8 cellular contexts compared by ENCODE assay signal in the genomic region with DNA sequence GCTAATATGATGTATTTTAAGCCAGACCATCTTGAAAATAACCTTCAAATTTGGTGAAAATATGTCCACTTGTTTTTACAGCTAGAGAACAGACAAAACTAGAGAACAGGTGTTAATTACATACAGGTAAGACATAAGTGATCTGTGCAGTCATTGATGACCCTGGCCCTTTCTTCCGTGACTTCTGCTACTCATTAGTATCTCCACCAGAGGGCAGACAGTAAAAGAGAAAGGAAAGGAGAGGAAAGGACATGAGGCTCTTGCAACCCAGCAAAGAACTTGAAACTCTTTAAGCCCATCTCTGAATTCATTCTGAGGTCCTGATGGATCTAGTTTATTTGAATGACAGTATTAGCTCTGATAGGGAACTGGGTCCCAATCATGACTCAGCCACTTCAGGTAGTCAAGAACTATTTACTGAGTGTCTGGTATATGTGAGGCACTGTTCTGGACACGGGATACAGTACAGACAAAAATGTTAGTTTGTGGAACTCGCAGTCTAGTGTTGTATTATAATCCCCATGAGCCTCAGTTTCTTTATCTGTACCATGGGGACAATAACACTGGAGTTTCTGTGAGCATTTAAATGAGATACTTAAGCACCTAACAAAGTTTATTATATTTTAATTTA.
DNase-seq lines count a peak whose midpoint lies in the region; ATAC-seq and TF ChIP-seq lines count a peak whose summit lies in the region.

No MANE protein-coding gene starts in this region.

- H3K4me3 Mint-ChIP-seq in activated naive CD8-positive, alpha-beta T cell: no peak overlapping the region
- no peak overlapping the region for H3K4me3 Mint-ChIP-seq in mesothelial cell of epicardium

- H3K9me3 Mint-ChIP-seq in activated naive CD8-positive, alpha-beta T cell (ENCODE audit: low read depth): no peaks in the 10 kb centered on the region
- peaks cover 4% of the 10 kb centered on the region for H3K9me3 Mint-ChIP-seq in mesothelial cell of epicardium

- H3K27me3 Mint-ChIP-seq in activated naive CD8-positive, alpha-beta T cell: no peaks in the 10 kb centered on the region
- H3K27me3 Mint-ChIP-seq in mesothelial cell of epicardium (ENCODE audit: low read depth): no peaks in the 10 kb centered on the region

- no peaks in the 10 kb centered on the region for H3K36me3 Mint-ChIP-seq in activated naive CD8-positive, alpha-beta T cell
- no peaks in the 10 kb centered on the region for H3K36me3 Mint-ChIP-seq in mesothelial cell of epicardium

- H3K27ac Mint-ChIP-seq in activated naive CD8-positive, alpha-beta T cell: peak overlapping the region; percentile 50
- no peak overlapping the region for H3K27ac Mint-ChIP-seq in mesothelial cell of epicardium

- ATAC-seq in GM19023 (IDR thresholded peaks at IDR 0.05; ENCODE audit: unreplicated experiment): peak; percentile 87
- ATAC-seq in HG03139 (IDR thresholded peaks at IDR 0.05; ENCODE audit: unreplicated experiment): peak; percentile 73
- ATAC-seq in left lobe of liver: peak; percentile 79

- H3K4me1 Mint-ChIP-seq in activated naive CD8-positive, alpha-beta T cell (ENCODE audit: low read depth): peaks cover 40% of the 10 kb centered on the region
- peaks cover 4% of the 10 kb centered on the region for H3K4me1 Mint-ChIP-seq in mesothelial cell of epicardium

- DNase-seq in DMS153 (lab: John Stamatoyannopoulos, UW): peak; percentile 59
- DNase-seq in NCI-H345 treated with DMSO at 0.1 percent for 48 hours (lab: John Stamatoyannopoulos, UW; ENCODE audit: unreplicated experiment): peak; percentile 28
- no peak for DNase-seq in left lobe of liver (ENCODE audit: low spot score)
- DNase-seq in stimulated activated naive CD4-positive, alpha-beta T cell treated with Interleukin-2 at 50 U/mL for 16 hours (lab: John Stamatoyannopoulos, UW): no peak
- no peak for DNase-seq in mesothelial cell of epicardium (ENCODE audit: low spot score in 2 of 2, unreplicated experiment in 2 of 2)

- no peak for TF ChIP-seq CTCF in mesothelial cell of epicardium (IDR thresholded peaks at IDR 0.05; ENCODE audit: unreplicated experiment)

Comparison
In these comparisons a context has a peak if more than half of its experiments do, and no peak if none do; other contexts are left out.
1. DNase-seq: peak in DMS153 (single experiment) and NCI-H345 treated with DMSO at 0.1 percent for 48 hours (single experiment); none in left lobe of liver (single experiment), stimulated activated naive CD4-positive, alpha-beta T cell treated with Interleukin-2 at 50 U/mL for 16 hours (single experiment) and mesothelial cell of epicardium (0 of 2).
2. Peak in every context shown above with its lines, with median percentiles within 50 percentile points of each other: ATAC-seq.